9 cellular contexts compared by ENCODE assay signal in genomic region chr17:45225964-45226530, GRCh38. TPM values are rescaled to one million over a fixed set of nuclear protein-coding genes. Genes with fewer than 3 reads are reported as not detected.
DNase-seq lines count a peak whose midpoint lies in the region; ATAC-seq and TF ChIP-seq lines count a peak whose summit lies in the region.
"Had no signal": no experiment of that assay in that cellular context is flagged by ENCODE, and none has a peak within 500 bp of the region (broad histone marks: within the 10 kb centered on the region; RNA-seq: fewer than 3 reads in every experiment).

No MANE protein-coding gene starts in this region.

- H3K27me3 Mint-ChIP-seq in activated CD4-positive, alpha-beta memory T cell treated with anti-CD3 and anti-CD28 coated beads, Interleukin-2, amount 10 ng/mL, durations not matched to agents 7 days and 5 days: no peaks in the 10 kb centered on the region
- peaks cover 8% of the 10 kb centered on the region for H3K27me3 Mint-ChIP-seq in endothelial cell (ENCODE audit: unreplicated experiment)

- peaks cover 67% of the 10 kb centered on the region for H3K36me3 Mint-ChIP-seq in activated CD4-positive, alpha-beta memory T cell treated with anti-CD3 and anti-CD28 coated beads, Interleukin-2, amount 10 ng/mL, durations not matched to agents 7 days and 5 days (ENCODE audit: low read depth)
- no peaks in the 10 kb centered on the region for H3K36me3 Mint-ChIP-seq in endothelial cell (ENCODE audit: low read depth, unreplicated experiment)

- no peaks in the 10 kb centered on the region for H4K20me1 ChIP-seq in KMS-11 (ENCODE audit: insufficient read depth)

- no peaks in the 10 kb centered on the region for H3K9me3 Mint-ChIP-seq in activated CD4-positive, alpha-beta memory T cell treated with anti-CD3 and anti-CD28 coated beads, Interleukin-2, amount 10 ng/mL, durations not matched to agents 7 days and 5 days
- no peaks in the 10 kb centered on the region for H3K9me3 Mint-ChIP-seq in endothelial cell (ENCODE audit: unreplicated experiment)

- intact Hi-C loops in sciatic nerve (cut with DNase I): no loop called here

- peak; percentile 46 for ATAC-seq in sciatic nerve
- no peak for ATAC-seq in HG03025 (IDR thresholded peaks at IDR 0.05; ENCODE audit: low FRiP score, unreplicated experiment)

- H3K9ac ChIP-seq in KMS-11: peak overlapping the region; percentile 83

- H3K27ac ChIP-seq in ACC112 (ENCODE audit: low read depth, low read length): peak overlapping the region; percentile 31; the same call in 1 of the 2 replicates
- H3K27ac ChIP-seq in KMS-11: peak overlapping the region; percentile 97

- H2AFZ ChIP-seq in ACC112 (ENCODE audit: low read length, unreplicated experiment) (no peak overlapping the region), KMS-11 (ENCODE audit: low read depth) (no peak overlapping the region)

- H3K4me3 Mint-ChIP-seq in activated CD4-positive, alpha-beta memory T cell treated with anti-CD3 and anti-CD28 coated beads, Interleukin-2, amount 10 ng/mL, durations not matched to agents 7 days and 5 days: peak overlapping the region; percentile 100
- no peak overlapping the region for H3K4me3 Mint-ChIP-seq in endothelial cell (ENCODE audit: unreplicated experiment)

- no peaks in the 10 kb centered on the region for H3K79me2 ChIP-seq in ACC112 (ENCODE audit: control insufficient read depth, insufficient read depth, low read length, unreplicated experiment)
- H3K79me2 ChIP-seq in KMS-11 (ENCODE audit: insufficient read depth, low read depth): peaks cover 92% of the 10 kb centered on the region

- H3K27me3 ChIP-seq in ACC112 (ENCODE audit: insufficient read depth, low read length): peaks cover 6% of the 10 kb centered on the region; the same call in 1 of the 2 replicates
- H3K27me3 ChIP-seq in KMS-11 (ENCODE audit: insufficient read depth, low read depth): no peaks in the 10 kb centered on the region

- TF ChIP-seq CTCF in GM20000 (IDR thresholded peaks at IDR 0.05; ENCODE audit: extremely low read depth, missing control alignments) (no peak), KMS-11 (conservative IDR thresholded peaks at IDR 0.05; ENCODE audit: low read depth, low read length) (no peak), endothelial cell (IDR thresholded peaks at IDR 0.05; ENCODE audit: unreplicated experiment) (no peak)

- POLR2A ChIA-PET in activated CD4-positive, alpha-beta memory T cell treated with anti-CD3 and anti-CD28 coated beads, Interleukin-2, amount 10 ng/mL, durations not matched to agents 7 days and 5 days (lab: Charles Lee): interaction anchor here (0.6 to 15.7 kb wide), 20 partner anchors 7 to 1006 kb away, joined by 3 to 528 read pairs (median 4); partner anchors contain the start of genes HEXIM1, HEXIM2, MAP3K14 and UBTF

- H3K4me2 ChIP-seq in KMS-11: peak overlapping the region; percentile 100

- H3K4me3 ChIP-seq in ACC112 (ENCODE audit: low read depth, low read length) (no peak overlapping the region), KMS-11 (IDR thresholded peaks at IDR 0.05; ENCODE audit: insufficient read depth, low read depth, low read length) (no peak overlapping the region)

- H3K4me1 Mint-ChIP-seq in activated CD4-positive, alpha-beta memory T cell treated with anti-CD3 and anti-CD28 coated beads, Interleukin-2, amount 10 ng/mL, durations not matched to agents 7 days and 5 days: peaks cover 59% of the 10 kb centered on the region
- peaks cover 25% of the 10 kb centered on the region for H3K4me1 Mint-ChIP-seq in endothelial cell (ENCODE audit: unreplicated experiment)

- H3K36me3 ChIP-seq in ACC112 (ENCODE audit: insufficient read depth, low read length) (no peaks in the 10 kb centered on the region), KMS-11 (ENCODE audit: insufficient read depth) (no peaks in the 10 kb centered on the region)

- H3K27ac Mint-ChIP-seq in activated CD4-positive, alpha-beta memory T cell treated with anti-CD3 and anti-CD28 coated beads, Interleukin-2, amount 10 ng/mL, durations not matched to agents 7 days and 5 days: peak overlapping the region; percentile 99
- H3K27ac Mint-ChIP-seq in endothelial cell (ENCODE audit: unreplicated experiment): peak overlapping the region; percentile 77

- CTCF ChIA-PET in activated CD4-positive, alpha-beta memory T cell treated with anti-CD3 and anti-CD28 coated beads, Interleukin-2, amount 10 ng/mL, durations not matched to agents 7 days and 5 days (lab: Charles Lee): interaction anchor here (0.8 to 4.0 kb wide), 13 partner anchors 9 to 91 kb away, joined by 3 to 35 read pairs (median 5); partner anchors contain the start of genes ACBD4 and HEXIM1

- peak; percentile 90 for DNase-seq in GM20000 (ENCODE audit: low spot score)
- peak; percentile 98 for DNase-seq in activated CD4-positive, alpha-beta memory T cell treated with anti-CD3 and anti-CD28 coated beads, Interleukin-2, amount 10 ng/mL, durations not matched to agents 7 days and 5 days
- no peak for DNase-seq in endothelial cell (ENCODE audit: low spot score)
- peak; percentile 82 for DNase-seq in sciatic nerve (ENCODE audit: low spot score)
- DNase-seq in NCI-H128 (lab: John Stamatoyannopoulos, UW; ENCODE audit: unreplicated experiment): no peak

- peaks cover 65% of the 10 kb centered on the region for H3K4me1 ChIP-seq in ACC112 (ENCODE audit: control insufficient read depth, insufficient read depth, low read length, unreplicated experiment)
- H3K4me1 ChIP-seq in KMS-11 (ENCODE audit: low read depth, poor library complexity, severe bottlenecking): peaks cover 69% of the 10 kb centered on the region

RNA-seq across cellular contexts. Expression of gene FMNL1, which starts 4.4 kb away (rescaled TPM):
- 100 to 1,000 TPM; 465 to 477 TPM for total RNA-seq in activated CD4-positive, alpha-beta memory T cell treated with anti-CD3 and anti-CD28 coated beads, Interleukin-2, amount 10 ng/mL, durations not matched to agents 7 days and 5 days
- 103 TPM for total RNA-seq in endothelial cell (ENCODE audit: unreplicated experiment)
- total RNA-seq in sciatic nerve: 39.6 TPM

RNA-seq across cellular contexts. Expression of gene SPATA32, which starts 35.8 kb away (rescaled TPM):
- under 1 TPM; 0.20 to 0.23 TPM for total RNA-seq in activated CD4-positive, alpha-beta memory T cell treated with anti-CD3 and anti-CD28 coated beads, Interleukin-2, amount 10 ng/mL, durations not matched to agents 7 days and 5 days
- total RNA-seq in endothelial cell (ENCODE audit: unreplicated experiment) (not detected), sciatic nerve (not detected)
- total RNA-seq: glomerular endothelial cell had no signal

Comparison
In these comparisons a context has a peak if more than half of its experiments do, and no peak if none do; other contexts are left out.
1. DNase-seq: peak in GM20000 (single experiment), activated CD4-positive, alpha-beta memory T cell treated with anti-CD3 and anti-CD28 coated beads, Interleukin-2, amount 10 ng/mL, durations not matched to agents 7 days and 5 days (single experiment) and sciatic nerve (single experiment); none in endothelial cell (single experiment) and NCI-H128 (single experiment).